8 cellular contexts compared by ENCODE assay signal in the genomic region with DNA sequence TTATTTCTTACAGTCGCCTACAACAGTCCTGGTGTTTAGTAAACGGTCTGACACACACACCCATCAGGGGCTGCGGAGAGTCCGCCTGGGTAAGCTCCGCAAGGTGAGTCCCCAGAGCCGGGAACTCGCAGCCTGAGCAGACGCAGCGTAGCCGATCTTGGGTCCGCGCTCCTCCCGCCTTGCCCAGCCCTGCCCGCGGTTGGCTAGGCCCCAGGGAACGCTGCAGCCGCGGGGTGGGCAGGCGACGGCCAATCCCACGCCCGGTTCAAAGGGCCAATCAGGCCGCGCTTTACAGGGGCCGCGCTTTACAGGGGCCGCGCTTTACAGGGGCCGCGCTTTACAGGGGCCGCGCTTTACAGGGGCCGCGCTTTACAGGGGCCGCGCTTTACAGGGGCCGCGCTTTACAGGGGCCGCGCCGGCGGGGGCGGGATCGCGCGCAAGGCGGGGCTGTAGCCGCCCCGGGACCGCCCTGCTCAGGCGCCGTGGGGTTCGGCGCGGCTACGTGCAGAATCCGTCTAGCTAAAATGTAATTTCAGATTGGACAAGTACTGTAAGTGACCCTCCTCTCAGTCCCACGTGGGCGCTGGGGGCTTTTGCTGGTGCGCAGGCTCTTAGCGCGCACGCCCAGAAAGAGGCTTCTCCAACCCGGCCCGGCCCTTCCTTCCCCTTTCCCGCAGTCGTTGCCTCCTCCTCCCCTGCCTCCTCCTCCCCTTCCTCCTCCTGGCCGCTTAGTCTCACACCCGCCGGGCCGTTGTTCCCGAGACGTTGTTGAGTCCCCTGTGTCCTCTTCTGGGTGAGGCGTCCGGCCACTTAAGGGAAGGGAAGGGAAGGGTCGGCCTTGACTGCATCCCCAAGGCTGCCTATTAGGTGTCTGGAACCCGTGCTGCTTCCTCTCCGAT. TPM values are rescaled to one million over a fixed set of nuclear protein-coding genes. Genes with fewer than 3 reads are reported as not detected.
DNase-seq lines count a peak whose midpoint lies in the region; ATAC-seq and TF ChIP-seq lines count a peak whose summit lies in the region.

A gene with protein sequence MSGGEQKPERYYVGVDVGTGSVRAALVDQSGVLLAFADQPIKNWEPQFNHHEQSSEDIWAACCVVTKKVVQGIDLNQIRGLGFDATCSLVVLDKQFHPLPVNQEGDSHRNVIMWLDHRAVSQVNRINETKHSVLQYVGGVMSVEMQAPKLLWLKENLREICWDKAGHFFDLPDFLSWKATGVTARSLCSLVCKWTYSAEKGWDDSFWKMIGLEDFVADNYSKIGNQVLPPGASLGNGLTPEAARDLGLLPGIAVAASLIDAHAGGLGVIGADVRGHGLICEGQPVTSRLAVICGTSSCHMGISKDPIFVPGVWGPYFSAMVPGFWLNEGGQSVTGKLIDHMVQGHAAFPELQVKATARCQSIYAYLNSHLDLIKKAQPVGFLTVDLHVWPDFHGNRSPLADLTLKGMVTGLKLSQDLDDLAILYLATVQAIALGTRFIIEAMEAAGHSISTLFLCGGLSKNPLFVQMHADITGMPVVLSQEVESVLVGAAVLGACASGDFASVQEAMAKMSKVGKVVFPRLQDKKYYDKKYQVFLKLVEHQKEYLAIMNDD (plus strand): TSS at position 737 of the 899 bp plus-strand sequence. CDS start 24,456 bp downstream, outside the sequence.

- intact Hi-C loops in T-helper 1 cell treated with Interleukin-12 subunit alpha and Interleukin-12 subunit beta and Interleukin-4 antibody, amounts not matched to agents 30 ng/mL and 1 ng/mL, for 36 hours (cut with micrococcal nuclease) = loop anchor here (1.0 to 10.0 kb wide), 18 partner anchors 24 to 750 kb away; a partner anchor contains a TSS
- intact Hi-C loops in left cardiac atrium (cut with DNase I) = loop anchor here (1.0 to 10.0 kb wide), 4 partner anchors 132 to 513 kb away; a partner anchor contains a TSS

- ATAC-seq in HG02870 (IDR thresholded peaks at IDR 0.05; ENCODE audit: unreplicated experiment) (peak; percentile 91), left cardiac atrium (peak; percentile 94 to 96)

- TF ChIP-seq CTCF in GM13977 (IDR thresholded peaks at IDR 0.05; ENCODE audit: extremely low read depth, insufficient read depth, missing control alignments) = no peak
- TF ChIP-seq CTCF in progenitor cell of endocrine pancreas (IDR thresholded peaks at IDR 0.05; ENCODE audit: unreplicated experiment) = no peak

- H3K4me1 Mint-ChIP-seq in progenitor cell of endocrine pancreas (ENCODE audit: low read depth) = peaks cover 24% of the 10 kb centered on the region

- peaks cover 3% of the 10 kb centered on the region for H3K27me3 Mint-ChIP-seq in progenitor cell of endocrine pancreas

- in situ Hi-C loops in GM13977 (cut with MboI; ENCODE audit: low pct_unique_long_range_greater_than_20kb, low sequenced_read_pairs, unreplicated experiment) = loop anchor here (25.0 kb wide), 1 partner anchor 509 kb away; a partner anchor contains a TSS

- DNase-seq in GM13977 (ENCODE audit: low spot score) (peak; percentile 95), NCI-H1694 (lab: John Stamatoyannopoulos, UW) (peak; percentile 98), amniotic stem cell (lab: John Stamatoyannopoulos, UW) (peak; percentile 96), left cardiac atrium (peak; percentile 99), progenitor cell of endocrine pancreas (ENCODE audit: low spot score, unreplicated experiment) (peak; percentile 83), ureter (ENCODE audit: low spot score) (peak; percentile 98)

- H3K27ac Mint-ChIP-seq in progenitor cell of endocrine pancreas = peak within 1 kb of the TSS; percentile 97

- peaks cover 8% of the 10 kb centered on the region for H3K36me3 Mint-ChIP-seq in progenitor cell of endocrine pancreas (ENCODE audit: insufficient read depth)

- H3K4me3 Mint-ChIP-seq in progenitor cell of endocrine pancreas (ENCODE audit: low read depth) = peak within 1 kb of the TSS; percentile 83

- H3K9me3 Mint-ChIP-seq in progenitor cell of endocrine pancreas (ENCODE audit: low read depth) = peaks cover 15% of the 10 kb centered on the region

RNA-seq across cellular contexts. Expression of the gene that starts here (rescaled TPM):
- 10.4 and 12.2 TPM in 2 replicates for total RNA-seq in T-helper 1 cell treated with Interleukin-12 subunit alpha and Interleukin-12 subunit beta and Interleukin-4 antibody, amounts not matched to agents 30 ng/mL and 1 ng/mL, for 36 hours
- total RNA-seq in left cardiac atrium = 10 to 100 TPM; 14.0 to 21.6 TPM
- 18.0 and 18.2 TPM in 2 replicates for total RNA-seq in progenitor cell of endocrine pancreas
- 38.8 TPM for total RNA-seq in ureter

Comparison
In these comparisons a context has a peak if more than half of its experiments do, and no peak if none do; other contexts are left out.
1. Peak in every context shown above with its lines: DNase-seq and ATAC-seq.